Comparison of ENCODE assay signal across 1 cellular context in genomic region chr15:85752591-85752990, GRCh38.
TF ChIP-seq lines count a peak whose summit lies in the region.

No MANE protein-coding gene starts in this region.

TF ChIP-seq in WTC11, 78 proteins besides CTCF, POLR2A, EP300 and RAD21 (continued from another document):
- no peak for TF ChIP-seq ZBTB43 (CRISPR knock-in tag; IDR thresholded peaks at IDR 0.05)
- no peak for TF ChIP-seq JUN (CRISPR knock-in tag; IDR thresholded peaks at IDR 0.05)
- TF ChIP-seq ZNF423 (CRISPR knock-in tag; IDR thresholded peaks at IDR 0.05) = no peak
- no peak for TF ChIP-seq IRF2 (CRISPR knock-in tag; IDR thresholded peaks at IDR 0.05; ENCODE audit: borderline replicate concordance, low read depth)
- no peak for TF ChIP-seq GTF2I (CRISPR knock-in tag; conservative IDR thresholded peaks at IDR 0.05)
- no peak for TF ChIP-seq MXD4 (CRISPR knock-in tag; IDR thresholded peaks at IDR 0.05; ENCODE audit: borderline replicate concordance)
